8 cellular contexts compared by ENCODE assay signal in the genomic region with DNA sequence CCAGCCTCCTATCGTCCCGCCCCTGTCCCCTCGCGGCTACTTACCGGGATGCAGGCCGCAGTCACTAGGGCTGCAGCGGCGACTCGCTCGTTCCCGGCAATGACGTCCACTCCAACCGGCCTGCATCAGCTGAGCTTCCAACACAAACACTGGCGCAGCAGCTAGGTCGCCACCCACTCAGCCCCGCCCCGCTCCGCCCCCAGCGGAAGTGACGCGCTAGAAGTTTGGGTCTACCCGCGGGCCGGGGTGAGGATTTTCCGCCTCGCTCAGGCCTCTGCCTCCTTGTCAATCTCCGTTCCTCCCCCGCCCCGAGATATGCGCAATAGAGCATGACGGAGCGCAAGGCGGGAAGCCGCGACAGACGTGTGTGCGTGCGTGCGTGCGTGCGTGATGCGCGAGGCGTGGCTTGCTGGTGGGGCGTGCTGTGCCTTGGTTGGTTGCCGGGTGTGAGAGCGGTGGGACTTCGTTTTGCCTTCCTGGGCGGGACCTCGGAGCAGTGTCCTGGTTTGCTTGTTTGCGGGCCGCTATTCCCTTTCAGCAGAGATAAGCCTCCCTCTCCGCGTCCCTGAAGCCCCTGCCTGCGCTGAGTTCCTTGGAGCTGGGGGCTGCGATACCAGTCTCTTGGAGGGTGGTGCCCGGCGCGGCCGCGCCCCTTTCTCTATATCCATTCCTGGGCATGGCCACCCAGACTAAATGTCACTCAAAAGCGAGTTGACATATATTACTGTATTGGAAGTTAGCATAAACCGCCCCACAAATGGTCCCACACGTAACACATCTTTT. TPM values are rescaled to one million over a fixed set of nuclear protein-coding genes. Genes with fewer than 3 reads are reported as not detected.
DNase-seq lines count a peak whose midpoint lies in the region; ATAC-seq and TF ChIP-seq lines count a peak whose summit lies in the region.

A gene with protein sequence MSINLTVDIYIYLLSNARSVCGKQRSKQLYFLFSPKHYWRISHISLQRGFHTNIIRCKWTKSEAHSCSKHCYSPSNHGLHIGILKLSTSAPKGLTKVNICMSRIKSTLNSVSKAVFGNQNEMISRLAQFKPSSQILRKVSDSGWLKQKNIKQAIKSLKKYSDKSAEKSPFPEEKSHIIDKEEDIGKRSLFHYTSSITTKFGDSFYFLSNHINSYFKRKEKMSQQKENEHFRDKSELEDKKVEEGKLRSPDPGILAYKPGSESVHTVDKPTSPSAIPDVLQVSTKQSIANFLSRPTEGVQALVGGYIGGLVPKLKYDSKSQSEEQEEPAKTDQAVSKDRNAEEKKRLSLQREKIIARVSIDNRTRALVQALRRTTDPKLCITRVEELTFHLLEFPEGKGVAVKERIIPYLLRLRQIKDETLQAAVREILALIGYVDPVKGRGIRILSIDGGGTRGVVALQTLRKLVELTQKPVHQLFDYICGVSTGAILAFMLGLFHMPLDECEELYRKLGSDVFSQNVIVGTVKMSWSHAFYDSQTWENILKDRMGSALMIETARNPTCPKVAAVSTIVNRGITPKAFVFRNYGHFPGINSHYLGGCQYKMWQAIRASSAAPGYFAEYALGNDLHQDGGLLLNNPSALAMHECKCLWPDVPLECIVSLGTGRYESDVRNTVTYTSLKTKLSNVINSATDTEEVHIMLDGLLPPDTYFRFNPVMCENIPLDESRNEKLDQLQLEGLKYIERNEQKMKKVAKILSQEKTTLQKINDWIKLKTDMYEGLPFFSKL (minus strand): TSS at position 151 of the 783 bp plus-strand sequence. CDS start 10,644 bp downstream, outside the sequence.

- H3K4me3 ChIP-seq in LNCaP clone FGC (ENCODE audit: low read depth, low read length) = peak within 1 kb of the TSS; percentile 86

- POLR2A ChIA-PET in RWPE1 (lab: Yijun Ruan, JAX; ENCODE audit: low non-redundant PET) = interaction anchor here (1.2 kb wide), 1 partner anchor 43 kb away, joined by 5 read pairs; a partner anchor contains a TSS

- peak within 1 kb of the TSS; percentile 100 for H3K27ac Mint-ChIP-seq in activated T-helper 17 cell treated with anti-CD3 and anti-CD28 coated beads, Interleukin-2, amount 50 U/mL, for 72 hours
- H3K27ac Mint-ChIP-seq in naive B cell = peak within 1 kb of the TSS; percentile 98 to 100 (median 100)
- H3K27ac Mint-ChIP-seq in stimulated activated memory B cell treated with anti-CD40 and anti-IgM and Interleukin-4, amounts not matched to agents 10 μg/mL and 1 μg/mL and 100 μg/mL, for 72 hours = peak within 1 kb of the TSS; percentile 95

- H3K9me3 Mint-ChIP-seq in activated T-helper 17 cell treated with anti-CD3 and anti-CD28 coated beads, Interleukin-2, amount 50 U/mL, for 72 hours = no peaks in the 10 kb centered on the region
- no peaks in the 10 kb centered on the region for H3K9me3 Mint-ChIP-seq in naive B cell
- H3K9me3 Mint-ChIP-seq in stimulated activated memory B cell treated with anti-CD40 and anti-IgM and Interleukin-4, amounts not matched to agents 10 μg/mL and 1 μg/mL and 100 μg/mL, for 72 hours = no peaks in the 10 kb centered on the region

- H3K36me3 Mint-ChIP-seq in activated T-helper 17 cell treated with anti-CD3 and anti-CD28 coated beads, Interleukin-2, amount 50 U/mL, for 72 hours (ENCODE audit: low read depth) = peaks cover 39% of the 10 kb centered on the region
- peaks cover 11 to 13% of the 10 kb centered on the region in 2 donors for H3K36me3 Mint-ChIP-seq in naive B cell
- H3K36me3 Mint-ChIP-seq in stimulated activated memory B cell treated with anti-CD40 and anti-IgM and Interleukin-4, amounts not matched to agents 10 μg/mL and 1 μg/mL and 100 μg/mL, for 72 hours = peaks cover 19% of the 10 kb centered on the region

- ATAC-seq in activated T-helper 17 cell treated with anti-CD3 and anti-CD28 coated beads, Interleukin-2, amount 50 U/mL, for 72 hours (replicated peaks) = peak; percentile 95
- ATAC-seq in naive B cell (ENCODE audit: low read depth in 2 of 2) = peak; percentile 85 to 86
- ATAC-seq in stimulated activated memory B cell treated with anti-CD40 and anti-IgM and Interleukin-4, amounts not matched to agents 10 μg/mL and 1 μg/mL and 100 μg/mL, for 72 hours = peak; percentile 97

- H3K4me3 Mint-ChIP-seq in activated T-helper 17 cell treated with anti-CD3 and anti-CD28 coated beads, Interleukin-2, amount 50 U/mL, for 72 hours = peak within 1 kb of the TSS; percentile 100
- H3K4me3 Mint-ChIP-seq in naive B cell = peak within 1 kb of the TSS; percentile 89 to 100 (median 98)
- H3K4me3 Mint-ChIP-seq in stimulated activated memory B cell treated with anti-CD40 and anti-IgM and Interleukin-4, amounts not matched to agents 10 μg/mL and 1 μg/mL and 100 μg/mL, for 72 hours = peak within 1 kb of the TSS; percentile 96

- TF ChIP-seq CTCF in LNCaP clone FGC (IDR thresholded peaks at IDR 0.05; ENCODE audit: control insufficient read depth, extremely low read depth, insufficient read depth) (no peak), RWPE1 (conservative IDR thresholded peaks at IDR 0.05; ENCODE audit: low read depth) (no peak)

- CTCF ChIA-PET in RWPE1 (lab: Yijun Ruan, JAX) = no interaction called here

- H3K27ac ChIP-seq in RWPE1 = peak within 1 kb of the TSS; percentile 96

- H3K4me1 Mint-ChIP-seq in activated T-helper 17 cell treated with anti-CD3 and anti-CD28 coated beads, Interleukin-2, amount 50 U/mL, for 72 hours = peaks cover 28% of the 10 kb centered on the region
- peaks cover 32 to 50% (median 38%) of the 10 kb centered on the region in 3 donors for H3K4me1 Mint-ChIP-seq in naive B cell
- H3K4me1 Mint-ChIP-seq in stimulated activated memory B cell treated with anti-CD40 and anti-IgM and Interleukin-4, amounts not matched to agents 10 μg/mL and 1 μg/mL and 100 μg/mL, for 72 hours = peaks cover 39% of the 10 kb centered on the region

- DNase-seq in Daoy (ENCODE audit: low read depth) (peak; percentile 100), GOT3 (lab: John Stamatoyannopoulos, UW) (peak; percentile 96), LNCaP clone FGC (ENCODE audit: low read depth) (peak; percentile 98), RWPE1 (ENCODE audit: low spot score) (peak; percentile 98), fibroblast of gingiva (ENCODE audit: low read depth) (peak; percentile 100), naive B cell (peak; percentile 100)

- H3K27me3 Mint-ChIP-seq in activated T-helper 17 cell treated with anti-CD3 and anti-CD28 coated beads, Interleukin-2, amount 50 U/mL, for 72 hours = no peaks in the 10 kb centered on the region
- no peaks in the 10 kb centered on the region for H3K27me3 Mint-ChIP-seq in naive B cell
- no peaks in the 10 kb centered on the region for H3K27me3 Mint-ChIP-seq in stimulated activated memory B cell treated with anti-CD40 and anti-IgM and Interleukin-4, amounts not matched to agents 10 μg/mL and 1 μg/mL and 100 μg/mL, for 72 hours

RNA-seq across cellular contexts. Expression of the gene that starts here (rescaled TPM):
- total RNA-seq in Daoy (2014; rRNA removed; shearing (Covaris generic)) = 40.6 and 46.9 TPM in 2 replicates
- total RNA-seq in activated T-helper 17 cell treated with anti-CD3 and anti-CD28 coated beads, Interleukin-2, amount 50 U/mL, for 72 hours = 10 to 100 TPM; 19.2 to 26.2 TPM
- 10 to 100 TPM; 54.6 to 82.7 (median 67.0) TPM for polyA plus RNA-seq in naive B cell (ENCODE audit: low read depth in 6 of 6)

Comparison
In these comparisons a context has a peak if more than half of its experiments do, and no peak if none do; other contexts are left out.
1. Peak in every context shown above with its lines: DNase-seq, ATAC-seq, H3K4me3 ChIP-seq and H3K27ac ChIP-seq.